16 cellular contexts compared by ENCODE assay signal in genomic region chr15:73941449-73941848, GRCh38. TPM values are rescaled to one million over a fixed set of nuclear protein-coding genes. Genes with fewer than 3 reads are reported as not detected.
DNase-seq lines count a peak whose midpoint lies in the region; ATAC-seq, FAIRE-seq and TF ChIP-seq lines count a peak whose summit lies in the region.
"Had no signal": no experiment of that assay in that cellular context is flagged by ENCODE, and none has a peak within 500 bp of the region (broad histone marks: within the 10 kb centered on the region; RNA-seq: fewer than 3 reads in every experiment).

No MANE protein-coding gene starts in this region.

- H3K36me3 ChIP-seq in kidney (ENCODE audit: control insufficient read depth in 1 of 2, insufficient read depth in 2 of 2, low read length in 2 of 2) (no peaks in the 10 kb centered on the region), tibial artery (peaks cover 0 to 3% (median 2%) of the 10 kb centered on the region in 3 donors)

- H3K4me1 ChIP-seq in kidney (ENCODE audit: control insufficient read depth in 1 of 2, insufficient read depth in 1 of 2, low read depth in 1 of 2, low read length in 2 of 2) (peaks cover 4 to 8% of the 10 kb centered on the region in 2 donors), tibial artery (peaks cover 6 to 81% (median 68%) of the 10 kb centered on the region in 4 donors)

- H3K27me3 ChIP-seq in tibial artery, result no peaks in the 10 kb centered on the region
- H3K27me3 ChIP-seq: stomach had no signal

- H3K4me3 ChIP-seq in kidney (ENCODE audit: low read length in 2 of 2) (no peak overlapping the region), tibial artery (no peak overlapping the region)
- H3K4me3 ChIP-seq: stomach had no signal

- no peak overlapping the region for H3K9ac ChIP-seq in kidney (ENCODE audit: low read length in 2 of 2)

- POLR2A ChIA-PET in activated CD8-positive, alpha-beta T cell treated with anti-CD3 and anti-CD28 coated beads, Interleukin-2, amount 10 ng/mL, durations not matched to agents 7 days and 5 days (lab: Charles Lee), result no interaction called here
- POLR2A ChIA-PET in activated CD8-positive, alpha-beta T cell treated with anti-CD3 and anti-CD28 coated beads for 36 hours (lab: Charles Lee), result no interaction called here
- POLR2A ChIA-PET in T-cell (lab: Charles Lee), result no interaction called here

- no peaks in the 10 kb centered on the region for H3K9me3 Mint-ChIP-seq in activated CD8-positive, alpha-beta T cell treated with anti-CD3 and anti-CD28 coated beads, Interleukin-2, amount 10 ng/mL, durations not matched to agents 7 days and 5 days (ENCODE audit: insufficient read depth)
- no peaks in the 10 kb centered on the region for H3K9me3 Mint-ChIP-seq in activated CD8-positive, alpha-beta T cell treated with anti-CD3 and anti-CD28 coated beads for 36 hours
- no peaks in the 10 kb centered on the region for H3K9me3 Mint-ChIP-seq in T-cell
- H3K9me3 Mint-ChIP-seq: activated naive CD4-positive, alpha-beta T cell treated with anti-CD3 and anti-CD28 coated beads, Interleukin-2, amount 50 U/mL, for 24 hours had no signal

- peak overlapping the region; percentile 5 for H3K4me3 Mint-ChIP-seq in activated CD8-positive, alpha-beta T cell treated with anti-CD3 and anti-CD28 coated beads, Interleukin-2, amount 10 ng/mL, durations not matched to agents 7 days and 5 days
- no peak overlapping the region for H3K4me3 Mint-ChIP-seq in activated CD8-positive, alpha-beta T cell treated with anti-CD3 and anti-CD28 coated beads for 36 hours
- peak overlapping the region in 1 of 3 donors; percentile 54 for H3K4me3 Mint-ChIP-seq in T-cell
- H3K4me3 Mint-ChIP-seq: activated naive CD4-positive, alpha-beta T cell treated with anti-CD3 and anti-CD28 coated beads, Interleukin-2, amount 50 U/mL, for 24 hours had no signal

- H3K36me3 Mint-ChIP-seq in activated CD8-positive, alpha-beta T cell treated with anti-CD3 and anti-CD28 coated beads, Interleukin-2, amount 10 ng/mL, durations not matched to agents 7 days and 5 days (ENCODE audit: low read depth), result no peaks in the 10 kb centered on the region
- H3K36me3 Mint-ChIP-seq in activated CD8-positive, alpha-beta T cell treated with anti-CD3 and anti-CD28 coated beads for 36 hours (ENCODE audit: low read depth), result no peaks in the 10 kb centered on the region
- no peaks in the 10 kb centered on the region for H3K36me3 Mint-ChIP-seq in T-cell
- H3K36me3 Mint-ChIP-seq: activated naive CD4-positive, alpha-beta T cell treated with anti-CD3 and anti-CD28 coated beads, Interleukin-2, amount 50 U/mL, for 24 hours had no signal

- ATAC-seq in activated CD8-positive, alpha-beta T cell treated with anti-CD3 and anti-CD28 coated beads, Interleukin-2, amount 10 ng/mL, durations not matched to agents 7 days and 5 days, result no peak
- ATAC-seq in activated CD8-positive, alpha-beta T cell treated with anti-CD3 and anti-CD28 coated beads for 36 hours, result no peak
- peak in 1 of 4 experiments; percentile 5 for ATAC-seq in T-cell (replicated peaks in 1 of 4)
- ATAC-seq in HG03565 (IDR thresholded peaks at IDR 0.05; ENCODE audit: unreplicated experiment), result no peak
- ATAC-seq in left lobe of liver, result no peak
- ATAC-seq: Panc1 had no signal

- no peaks in the 10 kb centered on the region for H3K27me3 Mint-ChIP-seq in activated CD8-positive, alpha-beta T cell treated with anti-CD3 and anti-CD28 coated beads, Interleukin-2, amount 10 ng/mL, durations not matched to agents 7 days and 5 days (ENCODE audit: low read depth)
- no peaks in the 10 kb centered on the region for H3K27me3 Mint-ChIP-seq in activated CD8-positive, alpha-beta T cell treated with anti-CD3 and anti-CD28 coated beads for 36 hours
- H3K27me3 Mint-ChIP-seq in T-cell, result no peaks in the 10 kb centered on the region
- H3K27me3 Mint-ChIP-seq: activated naive CD4-positive, alpha-beta T cell treated with anti-CD3 and anti-CD28 coated beads, Interleukin-2, amount 50 U/mL, for 24 hours had no signal

- intact Hi-C loops in activated CD8-positive, alpha-beta T cell treated with anti-CD3 and anti-CD28 coated beads for 36 hours (cut with micrococcal nuclease), result no loop called here
- intact Hi-C loops in kidney (cut with DNase I) (no loop called here), tibial artery (cut with DNase I; ENCODE audit: low total_unique reads) (no loop called here)

- FAIRE-seq in kidney (lab: Jason Lieb, UNC), result no peak
- FAIRE-seq in urothelium cell line (lab: Jason Lieb, UNC), result no peak
- FAIRE-seq: A204.1 had no signal

- no peaks in the 10 kb centered on the region for H3K9me3 ChIP-seq in kidney (ENCODE audit: control insufficient read depth in 1 of 2, low read length in 2 of 2)
- H3K9me3 ChIP-seq in tibial artery, result no peaks in the 10 kb centered on the region
- H3K9me3 ChIP-seq: stomach had no signal

- CTCF ChIA-PET in activated CD8-positive, alpha-beta T cell treated with anti-CD3 and anti-CD28 coated beads, Interleukin-2, amount 10 ng/mL, durations not matched to agents 7 days and 5 days (lab: Charles Lee), result interaction anchor here (1.3 to 1.4 kb wide), 2 partner anchors 10 to 14 kb away, joined by 4 to 7 read pairs; no protein-coding TSS in a partner anchor
- CTCF ChIA-PET in activated CD8-positive, alpha-beta T cell treated with anti-CD3 and anti-CD28 coated beads for 36 hours (lab: Charles Lee), result interaction anchor here (1.1 to 2.4 kb wide), 3 partner anchors 10 to 23 kb away, joined by 3 to 9 read pairs (median 5); no protein-coding TSS in a partner anchor
- CTCF ChIA-PET in T-cell (lab: Charles Lee), result no interaction called here

- peaks cover 22% of the 10 kb centered on the region for H3K4me1 Mint-ChIP-seq in activated CD8-positive, alpha-beta T cell treated with anti-CD3 and anti-CD28 coated beads, Interleukin-2, amount 10 ng/mL, durations not matched to agents 7 days and 5 days (ENCODE audit: low read depth)
- peaks cover 15% of the 10 kb centered on the region for H3K4me1 Mint-ChIP-seq in activated CD8-positive, alpha-beta T cell treated with anti-CD3 and anti-CD28 coated beads for 36 hours (ENCODE audit: low read depth)
- peaks cover 27 to 35% (median 34%) of the 10 kb centered on the region in 3 donors for H3K4me1 Mint-ChIP-seq in T-cell

- TF ChIP-seq CTCF in activated CD8-positive, alpha-beta T cell treated with anti-CD3 and anti-CD28 coated beads for 36 hours (IDR thresholded peaks at IDR 0.05), result no peak
- TF ChIP-seq CTCF in kidney (IDR thresholded peaks at IDR 0.05; ENCODE audit: borderline replicate concordance, extremely low read depth, insufficient read depth), result no peak
- TF ChIP-seq CTCF in tibial artery (IDR thresholded peaks at IDR 0.05), result no peak

- peak overlapping the region in 1 of 2 donors; percentile 49 for H3K27ac ChIP-seq in kidney (ENCODE audit: low read depth in 2 of 2, low read length in 2 of 2)
- H3K27ac ChIP-seq in tibial artery, result peak overlapping the region; percentile 70 to 72

- peak overlapping the region; percentile 60 for H3K27ac Mint-ChIP-seq in activated CD8-positive, alpha-beta T cell treated with anti-CD3 and anti-CD28 coated beads, Interleukin-2, amount 10 ng/mL, durations not matched to agents 7 days and 5 days
- no peak overlapping the region for H3K27ac Mint-ChIP-seq in activated CD8-positive, alpha-beta T cell treated with anti-CD3 and anti-CD28 coated beads for 36 hours
- peak overlapping the region; percentile 59 to 86 for H3K27ac Mint-ChIP-seq in T-cell
- H3K27ac Mint-ChIP-seq: activated naive CD4-positive, alpha-beta T cell treated with anti-CD3 and anti-CD28 coated beads, Interleukin-2, amount 50 U/mL, for 24 hours had no signal

- DNase-seq in activated CD8-positive, alpha-beta T cell treated with anti-CD3 and anti-CD28 coated beads, Interleukin-2, amount 10 ng/mL, durations not matched to agents 7 days and 5 days, result no peak
- DNase-seq in activated CD8-positive, alpha-beta T cell treated with anti-CD3 and anti-CD28 coated beads for 36 hours, result no peak
- DNase-seq in T-cell (no peak), kidney (peak; percentile 48), tibial artery (no peak), urothelium cell line (ENCODE audit: low spot score) (no peak), left lobe of liver (ENCODE audit: low spot score) (no peak)
- DNase-seq: activated T-cell treated with anti-CD3 and anti-CD28 coated beads for 4 hours, caudate nucleus, NCI-H1436 treated with DMSO at 0.1 percent for 48 hours, occipital lobe, stomach had no signal

RNA-seq across cellular contexts. Expression of gene LOXL1, which starts 15.2 kb away (rescaled TPM):
- total RNA-seq in activated CD8-positive, alpha-beta T cell treated with anti-CD3 and anti-CD28 coated beads, Interleukin-2, amount 10 ng/mL, durations not matched to agents 7 days and 5 days, result 1 to 10 TPM; 5.9 to 8.4 TPM
- total RNA-seq in activated CD8-positive, alpha-beta T cell treated with anti-CD3 and anti-CD28 coated beads for 36 hours, result 1 to 10 TPM; 1.6 to 2.8 TPM
- total RNA-seq in T-cell (1 to 10 TPM; 1.4 to 4.8 (median 1.6) TPM), kidney (33.2 TPM), left lobe of liver (0.75 TPM)
- polyA plus RNA-seq in kidney (ENCODE audit: insufficient read depth, low read depth, low replicate concordance), result 35.1 TPM

RNA-seq across cellular contexts. Expression of gene STOML1, which starts 50.6 kb away (rescaled TPM):
- 10 to 100 TPM; 10.8 to 10.9 TPM for total RNA-seq in activated CD8-positive, alpha-beta T cell treated with anti-CD3 and anti-CD28 coated beads, Interleukin-2, amount 10 ng/mL, durations not matched to agents 7 days and 5 days
- 1 to 10 TPM; 5.2 to 6.5 TPM for total RNA-seq in activated CD8-positive, alpha-beta T cell treated with anti-CD3 and anti-CD28 coated beads for 36 hours
- total RNA-seq in T-cell, result 10 to 100 TPM in 3 of 5 donors, 1 to 10 TPM in 2; 5.1 to 13.4 (median 12.0) TPM
- 22.2 TPM for total RNA-seq in kidney
- polyA plus RNA-seq in kidney (ENCODE audit: insufficient read depth, low read depth, low replicate concordance), result 15.0 TPM
- 8.1 TPM for total RNA-seq in left lobe of liver

RNA-seq across cellular contexts. Expression of gene PML, which starts 53.1 kb away (rescaled TPM):
- 100 to 1,000 TPM; 108 to 115 TPM for total RNA-seq in activated CD8-positive, alpha-beta T cell treated with anti-CD3 and anti-CD28 coated beads, Interleukin-2, amount 10 ng/mL, durations not matched to agents 7 days and 5 days
- 10 to 100 TPM; 48.8 to 49.6 TPM for total RNA-seq in activated CD8-positive, alpha-beta T cell treated with anti-CD3 and anti-CD28 coated beads for 36 hours
- 10 to 100 TPM; 43.0 to 79.8 (median 60.7) TPM for total RNA-seq in T-cell
- total RNA-seq in kidney, result 82.9 TPM
- polyA plus RNA-seq in kidney (ENCODE audit: insufficient read depth, low read depth, low replicate concordance), result 19.6 TPM
- 15.5 TPM for total RNA-seq in left lobe of liver

Comparison
In these comparisons a context has a peak if more than half of its experiments do, and no peak if none do; other contexts are left out.
1. CTCF ChIA-PET loops: an anchor here in activated CD8-positive, alpha-beta T cell treated with anti-CD3 and anti-CD28 coated beads, Interleukin-2, amount 10 ng/mL, durations not matched to agents 7 days and 5 days (1.3 to 1.4 kb wide) and activated CD8-positive, alpha-beta T cell treated with anti-CD3 and anti-CD28 coated beads for 36 hours (1.1 to 2.4 kb wide); none called in T-cell.